In genomic region chr6:25215881-25216280, GRCh38 we compare ENCODE assay signal across 21 cellular contexts.
DNase-seq lines count a peak whose midpoint lies in the region; ATAC-seq, FAIRE-seq and TF ChIP-seq lines count a peak whose summit lies in the region.
"Had no signal": no experiment of that assay in that cellular context is flagged by ENCODE, and none has a peak within 500 bp of the region (broad histone marks: within the 10 kb centered on the region; RNA-seq: fewer than 3 reads in every experiment).

No MANE protein-coding gene starts in this region.

- DNase-seq in MCF 10A (ENCODE audit: unreplicated experiment) (peak; percentile 43), breast epithelium (ENCODE audit: low spot score in 2 of 2) (no peak), adipocyte (ENCODE audit: low read depth) (peak; percentile 67), fibroblast of pulmonary artery (ENCODE audit: low read depth) (peak; percentile 30), vagina (ENCODE audit: extremely low spot score in 2 of 2) (no peak), pancreas (no peak)
- DNase-seq in stimulated activated CD4-positive, alpha-beta T cell treated with anti-CD3 and anti-CD28 coated beads, Interleukin-12 subunit alpha, Interleukin-12 subunit beta, amount 100 ng/mL, for 4 hours = no peak
- DNase-seq: 8988T, GF-D8, NCI-H1694 treated with DMSO at 0.1 percent for 48 hours, NCI-H2081 treated with DMSO at 0.1 percent for 48 hours, NCI-H2171 treated with DMSO at 0.1 percent for 48 hours, NCI-H446, NCI-H526, Peyer's patch, SJCRH30 had no signal

- no TSS peak for BruUV-seq in MCF 10A (replicated peaks; lab: Mats Ljungman, UMichigan)

- no peaks in the 10 kb centered on the region for H3K27me3 ChIP-seq in breast epithelium
- no peaks in the 10 kb centered on the region for H3K27me3 ChIP-seq in adipocyte (replicated peaks; ENCODE audit: control insufficient read depth, insufficient read depth, low read length)
- no peaks in the 10 kb centered on the region for H3K27me3 ChIP-seq in vagina
- no peaks in the 10 kb centered on the region for H3K27me3 ChIP-seq in pancreas
- H3K27me3 ChIP-seq: Peyer's patch, SJCRH30 had no signal

- ATAC-seq in GM21576 (IDR thresholded peaks at IDR 0.05; ENCODE audit: unreplicated experiment) = no peak
- no peak for ATAC-seq in pancreas
- ATAC-seq: K562 had no signal

- H3K27ac ChIP-seq in breast epithelium = no peak overlapping the region
- no peak overlapping the region for H3K27ac ChIP-seq in vagina
- no peak overlapping the region for H3K27ac ChIP-seq in pancreas
- H3K27ac ChIP-seq: Peyer's patch, SJCRH30 had no signal

- TF ChIP-seq CTCF in MCF 10A (IDR thresholded peaks at IDR 0.05; ENCODE audit: unreplicated experiment) = no peak
- no peak for TF ChIP-seq CTCF in breast epithelium (IDR thresholded peaks at IDR 0.05)
- TF ChIP-seq CTCF in fibroblast of pulmonary artery (IDR thresholded peaks at IDR 0.05; ENCODE audit: low read length, missing control alignments) = no peak
- TF ChIP-seq CTCF in vagina (IDR thresholded peaks at IDR 0.05) = no peak
- no peak for TF ChIP-seq CTCF in pancreas (IDR thresholded peaks at IDR 0.05)

- POLR2A ChIA-PET in MCF 10A (lab: Yijun Ruan, JAX) = interaction anchor here (1.0 to 1.4 kb wide), 3 partner anchors 13 to 77 kb away, joined by 3 to 4 read pairs (median 3); no protein-coding TSS in a partner anchor

- H3K36me3 ChIP-seq in breast epithelium = no peaks in the 10 kb centered on the region
- H3K36me3 ChIP-seq in adipocyte (ENCODE audit: control insufficient read depth, insufficient read depth, low read length, severe bottlenecking) = no peaks in the 10 kb centered on the region
- H3K36me3 ChIP-seq in vagina = no peaks in the 10 kb centered on the region
- no peaks in the 10 kb centered on the region for H3K36me3 ChIP-seq in pancreas
- H3K36me3 ChIP-seq: Peyer's patch, SJCRH30 had no signal

- FAIRE-seq in pancreas (lab: Jason Lieb, UNC) = no peak
- FAIRE-seq: H54, K562 had no signal

- no peaks in the 10 kb centered on the region for H3K27me3 Mint-ChIP-seq in MCF 10A (ENCODE audit: insufficient read depth, unreplicated experiment)

- no peaks in the 10 kb centered on the region for H3K4me1 ChIP-seq in breast epithelium
- peaks cover 6% of the 10 kb centered on the region for H3K4me1 ChIP-seq in adipocyte (ENCODE audit: control insufficient read depth, insufficient read depth, low read length)
- peaks cover 17% of the 10 kb centered on the region for H3K4me1 ChIP-seq in vagina
- H3K4me1 ChIP-seq in pancreas = peaks cover 7 to 10% (median 7%) of the 10 kb centered on the region in 3 donors
- H3K4me1 ChIP-seq: Peyer's patch, SJCRH30 had no signal

- peak overlapping the region; percentile 67 for H3K27ac Mint-ChIP-seq in MCF 10A (ENCODE audit: low read depth, unreplicated experiment)
- H3K27ac Mint-ChIP-seq: B cell had no signal

- CTCF ChIA-PET in MCF 10A (lab: Yijun Ruan, JAX) = interaction anchor here (1.5 kb wide), 1 partner anchor 502 kb away, joined by 3 read pairs; no protein-coding TSS in a partner anchor

- no peak overlapping the region for H3K9ac ChIP-seq in adipocyte (ENCODE audit: low read length)

- H3K4me3 ChIP-seq in breast epithelium = no peak overlapping the region
- no peak overlapping the region for H3K4me3 ChIP-seq in adipocyte (ENCODE audit: low read length)
- H3K4me3 ChIP-seq in fibroblast of pulmonary artery (replicated peaks; ENCODE audit: low read depth, low read length) = no peak overlapping the region
- no peak overlapping the region for H3K4me3 ChIP-seq in vagina
- no peak overlapping the region for H3K4me3 ChIP-seq in pancreas
- H3K4me3 ChIP-seq: K562, Peyer's patch, SJCRH30 had no signal

- H3K9me3 ChIP-seq in breast epithelium (no peaks in the 10 kb centered on the region), adipocyte (ENCODE audit: control insufficient read depth, low read length) (no peaks in the 10 kb centered on the region), vagina (no peaks in the 10 kb centered on the region), pancreas (no peaks in the 10 kb centered on the region)
- H3K9me3 ChIP-seq: Peyer's patch, SJCRH30 had no signal

- WGBS in pancreas, 2 donors = 91 to 94% methylated on average over 7 of the region's 7 CpGs

- peaks cover 22% of the 10 kb centered on the region for H3K4me1 Mint-ChIP-seq in MCF 10A (ENCODE audit: insufficient read depth, unreplicated experiment)
- H3K4me1 Mint-ChIP-seq: B cell had no signal

- H3K9me3 Mint-ChIP-seq in MCF 10A (ENCODE audit: unreplicated experiment) = no peaks in the 10 kb centered on the region

- no peaks in the 10 kb centered on the region for H3K36me3 Mint-ChIP-seq in MCF 10A (ENCODE audit: insufficient read depth, unreplicated experiment)
- H3K36me3 Mint-ChIP-seq: CD14-positive monocyte had no signal

- intact Hi-C loops in MCF 10A (cut with micrococcal nuclease) = no loop called here
- intact Hi-C loops in breast epithelium (cut with DNase I; ENCODE audit: low total_unique reads) = no loop called here
- intact Hi-C loops in vagina (cut with DNase I) = no loop called here
- intact Hi-C loops in pancreas (cut with DNase I) = no loop called here

- TF ChIP-seq POLR2A in breast epithelium (IDR thresholded peaks at IDR 0.05) (no peak), vagina (IDR thresholded peaks at IDR 0.05) (no peak)

- H3K4me3 Mint-ChIP-seq in MCF 10A (ENCODE audit: unreplicated experiment) = no peak overlapping the region
- H3K4me3 Mint-ChIP-seq: B cell, CD14-positive monocyte had no signal

Comparison
In these comparisons a context has a peak if more than half of its experiments do, and no peak if none do; other contexts are left out.
1. DNase-seq: peak in MCF 10A (single experiment), adipocyte (single experiment) and fibroblast of pulmonary artery (single experiment); none in breast epithelium (0 of 2), vagina (0 of 2), stimulated activated CD4-positive, alpha-beta T cell treated with anti-CD3 and anti-CD28 coated beads, Interleukin-12 subunit alpha, Interleukin-12 subunit beta, amount 100 ng/mL, for 4 hours (single experiment) and pancreas (0 of 6).